Comparison of ENCODE assay signal across 8 cellular contexts in the genomic region with DNA sequence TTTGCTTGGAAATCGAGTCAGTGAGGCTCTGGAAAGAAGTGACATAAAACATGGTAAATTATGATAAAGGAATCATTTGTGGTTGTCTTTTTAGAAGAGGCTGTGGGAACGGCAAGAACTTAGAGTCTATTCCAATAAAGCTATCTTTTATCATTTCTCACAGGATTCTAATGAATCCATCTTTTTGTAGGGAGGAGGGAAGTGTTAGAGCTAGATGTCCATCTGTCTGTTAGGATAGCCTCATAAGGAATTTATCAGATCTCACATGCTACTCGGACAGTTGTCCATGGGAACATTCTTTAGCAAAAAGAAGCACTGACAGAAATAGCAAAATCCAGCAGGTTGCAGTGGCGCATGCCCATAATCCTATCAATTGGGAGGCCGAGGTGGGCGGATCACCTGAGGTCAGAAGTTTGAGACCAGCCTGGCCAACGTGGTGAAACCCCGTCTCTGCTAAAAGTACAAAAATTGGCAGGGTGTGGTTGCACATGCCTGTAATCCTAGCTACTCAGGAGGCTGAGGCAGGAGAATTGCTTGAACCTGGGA.
"Had no signal": no experiment of that assay in that cellular context is flagged by ENCODE, and none has a peak within 500 bp of the region (broad histone marks: within the 10 kb centered on the region; RNA-seq: fewer than 3 reads in every experiment).

No MANE protein-coding gene starts in this region.

- ATAC-seq: HepG2 had no signal

- DNase-seq: GM23248, GOT3, H7, IMR-90, KBM-7 had no signal

- H2AFZ ChIP-seq: GM23248 had no signal

- FAIRE-seq: HepG2 had no signal

- H3K27ac ChIP-seq: GM23248, HL-60 had no signal

- H3K36me3 ChIP-seq: HAP-1 had no signal

- H3K9ac ChIP-seq: GM23248 had no signal

- H3K9me3 ChIP-seq: HAP-1 had no signal

- H3K4me3 ChIP-seq: GM23248, HAP-1 had no signal
